In the genomic region with DNA sequence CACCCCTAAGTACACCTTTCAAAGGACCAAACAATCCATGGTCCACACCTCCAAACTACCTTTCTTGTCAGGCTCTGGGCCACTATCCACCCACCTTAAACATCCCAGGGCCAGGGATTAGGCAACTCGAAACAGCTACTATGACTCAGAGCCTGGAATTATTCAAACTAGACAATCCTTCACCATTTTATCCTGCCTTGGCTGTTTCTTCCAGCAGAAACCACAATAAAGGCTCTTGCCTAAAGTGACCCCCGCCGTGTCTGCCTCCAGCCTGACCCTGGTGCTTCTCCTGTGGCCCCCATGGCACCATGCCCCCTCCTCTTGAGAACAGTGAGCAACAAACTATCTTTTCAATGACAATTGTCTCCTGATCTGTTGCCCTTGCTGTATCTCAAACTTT, we compare ENCODE assay signal across 24 cellular contexts.
A peak's percentile ranks its signal among the peaks of the same experiment; 100 is the strongest.
DNase-seq lines count a peak whose midpoint lies in the region; ATAC-seq and TF ChIP-seq lines count a peak whose summit lies in the region.
"Had no signal": no experiment of that assay in that cellular context is flagged by ENCODE, and none has a peak within 500 bp of the region (broad histone marks: within the 10 kb centered on the region; RNA-seq: fewer than 3 reads in every experiment).

No MANE protein-coding gene starts in this region.

- BruUV-seq in PC-3 (replicated peaks; lab: Mats Ljungman, UMichigan), result no TSS peak

- no peak overlapping the region for H4K5ac ChIP-seq in H9 (ENCODE audit: insufficient read length, low read depth, low read length)

- H3K23me2 ChIP-seq in H9 (ENCODE audit: insufficient read length, low read depth, low read length, poor library complexity, severe bottlenecking), result no peaks in the 10 kb centered on the region

- H4K91ac ChIP-seq in mesenchymal stem cell (ENCODE audit: low read length), result no peak overlapping the region
- H4K91ac ChIP-seq in H9 (ENCODE audit: insufficient read length, low read depth, low read length), result no peak overlapping the region

- H2AFZ ChIP-seq in PC-3 (ENCODE audit: low read length) (peak overlapping the region; percentile 51; the same call in 1 of the 2 replicates), mesenchymal stem cell (ENCODE audit: low read depth, low read length) (no peak overlapping the region), H9 (ENCODE audit: low read length) (no peak overlapping the region)

- no peaks in the 10 kb centered on the region for H3K36me3 Mint-ChIP-seq in H9 (ENCODE audit: insufficient read depth in 1 of 3, low read depth in 3 of 3)

- H3K79me1 ChIP-seq in mesenchymal stem cell (replicated peaks; ENCODE audit: low read length, poor library complexity, severe bottlenecking) (no peaks in the 10 kb centered on the region), H9 (ENCODE audit: insufficient read depth, low read depth, low read length, poor library complexity, severe bottlenecking) (no peaks in the 10 kb centered on the region)

- H3F3A ChIP-seq in PC-3 (ENCODE audit: low read length, unreplicated experiment), result no peaks in the 10 kb centered on the region

- H3K4me1 ChIP-seq in PC-3 (ENCODE audit: insufficient read depth, low read length) (peaks cover 24% of the 10 kb centered on the region), mesenchymal stem cell (ENCODE audit: control insufficient read depth, insufficient read depth, low read depth, low read length) (no peaks in the 10 kb centered on the region), H9 (ENCODE audit: insufficient read depth, low read length) (no peaks in the 10 kb centered on the region), tibial artery (no peaks in the 10 kb centered on the region)
- H3K4me1 ChIP-seq: Caco-2 had no signal

- H2BK120ac ChIP-seq in mesenchymal stem cell (ENCODE audit: low read depth, low read length), result no peak overlapping the region
- H2BK120ac ChIP-seq in H9 (ENCODE audit: low read depth, low read length, poor library complexity, severe bottlenecking), result no peak overlapping the region

- peaks cover 5% of the 10 kb centered on the region in 2 experiments; a peak in 1 of 4 replicates for H3K4me1 Mint-ChIP-seq in H9
- H3K4me1 Mint-ChIP-seq: activated CD4-positive, alpha-beta T cell treated with anti-CD3 and anti-CD28 coated beads, Interleukin-2, amount 10 ng/mL, durations not matched to agents 24 days and 14 days had no signal

- H3K56ac ChIP-seq in H9 (ENCODE audit: insufficient read length, low read depth, low read length), result no peak overlapping the region

- H3K4ac ChIP-seq in mesenchymal stem cell (ENCODE audit: low read depth in 1 of 2, low read length in 2 of 2) (no peak overlapping the region), H9 (ENCODE audit: low read depth, low read length) (no peak overlapping the region)

- H2BK20ac ChIP-seq in H9 (ENCODE audit: low read depth, low read length, poor library complexity, severe bottlenecking), result no peak overlapping the region

- no peak overlapping the region for H3K23ac ChIP-seq in mesenchymal stem cell (ENCODE audit: low read length in 2 of 2)
- H3K23ac ChIP-seq in H9 (ENCODE audit: insufficient read length, low read depth, low read length), result no peak overlapping the region

- TF ChIP-seq CTCF in PC-3 (conservative IDR thresholded peaks at IDR 0.05; ENCODE audit: low read depth, low read length), result no peak
- no peak for TF ChIP-seq CTCF in epithelial cell of esophagus (IDR thresholded peaks at IDR 0.05; ENCODE audit: insufficient read depth, low read depth, low read length, missing control alignments)
- no peak for TF ChIP-seq CTCF in H9 (conservative IDR thresholded peaks at IDR 0.05)
- TF ChIP-seq CTCF in tibial artery (IDR thresholded peaks at IDR 0.05), result no peak

- H3K27me3 Mint-ChIP-seq in H9 (ENCODE audit: low read depth), result peaks cover 27% of the 10 kb centered on the region
- H3K27me3 Mint-ChIP-seq: activated CD4-positive, alpha-beta T cell treated with anti-CD3 and anti-CD28 coated beads, Interleukin-2, amount 10 ng/mL, durations not matched to agents 24 days and 14 days had no signal

- no peak overlapping the region for H2AK5ac ChIP-seq in mesenchymal stem cell (ENCODE audit: low read length, severe bottlenecking)
- H2AK5ac ChIP-seq in H9 (ENCODE audit: insufficient read length, low read length), result no peak overlapping the region

- H3K36me3 ChIP-seq in PC-3 (ENCODE audit: low read depth, low read length), result no peaks in the 10 kb centered on the region
- H3K36me3 ChIP-seq in mesenchymal stem cell (ENCODE audit: control insufficient read depth in 1 of 2, insufficient read depth in 2 of 2, low read depth in 1 of 2, low read length in 2 of 2), result no peaks in the 10 kb centered on the region
- H3K36me3 ChIP-seq in tibial artery, result no peaks in the 10 kb centered on the region

- CTCF ChIA-PET in PC-3 (lab: Charles Lee), result no interaction called here

- H3K9me3 ChIP-seq in PC-3 (ENCODE audit: low read length), result no peaks in the 10 kb centered on the region
- no peaks in the 10 kb centered on the region for H3K9me3 ChIP-seq in mesenchymal stem cell (ENCODE audit: control insufficient read depth, low read length)
- no peaks in the 10 kb centered on the region for H3K9me3 ChIP-seq in H9 (ENCODE audit: control insufficient read depth, low read depth, low read length)
- no peaks in the 10 kb centered on the region for H3K9me3 ChIP-seq in tibial artery
- H3K9me3 ChIP-seq: Caco-2 had no signal

- no peaks in the 10 kb centered on the region for H3K9me3 Mint-ChIP-seq in H9
- H3K9me3 Mint-ChIP-seq: activated CD4-positive, alpha-beta T cell treated with anti-CD3 and anti-CD28 coated beads, Interleukin-2, amount 10 ng/mL, durations not matched to agents 24 days and 14 days; activated T-cell treated with anti-CD3 and anti-CD28 coated beads, Interleukin-2, amount 50 U/mL, for 72 hours had no signal

- H3K14ac ChIP-seq in mesenchymal stem cell (ENCODE audit: low read length in 2 of 2) (no peak overlapping the region), H9 (ENCODE audit: insufficient read depth, low read length) (no peak overlapping the region)

- no peak overlapping the region for H3K4me2 ChIP-seq in PC-3 (ENCODE audit: low read length)
- H3K4me2 ChIP-seq in mesenchymal stem cell (ENCODE audit: low read length, poor library complexity, severe bottlenecking), result no peak overlapping the region
- H3K4me2 ChIP-seq in H9 (ENCODE audit: insufficient read depth, insufficient read length, low read length), result no peak overlapping the region

- no peak overlapping the region for H3K18ac ChIP-seq in mesenchymal stem cell (ENCODE audit: low read depth in 1 of 2, low read length in 2 of 2)
- H3K18ac ChIP-seq in H9 (ENCODE audit: insufficient read length, low read depth, low read length), result no peak overlapping the region

- no peak overlapping the region for H3K27ac Mint-ChIP-seq in H9
- H3K27ac Mint-ChIP-seq: activated CD4-positive, alpha-beta T cell treated with anti-CD3 and anti-CD28 coated beads, Interleukin-2, amount 10 ng/mL, durations not matched to agents 24 days and 14 days; activated T-cell treated with anti-CD3 and anti-CD28 coated beads, Interleukin-2, amount 50 U/mL, for 72 hours had no signal

- no peaks in the 10 kb centered on the region for H4K20me1 ChIP-seq in PC-3 (ENCODE audit: low read length)
- no peaks in the 10 kb centered on the region for H4K20me1 ChIP-seq in H9 (ENCODE audit: control insufficient read depth, insufficient read depth, insufficient read length)

- H3K27ac ChIP-seq in PC-3 (ENCODE audit: low read length) (no peak overlapping the region), mesenchymal stem cell (ENCODE audit: low read length, poor library complexity, severe bottlenecking) (no peak overlapping the region), H9 (ENCODE audit: insufficient read length, low read depth, low read length) (no peak overlapping the region), tibial artery (no peak overlapping the region)

- ATAC-seq in PC-3, result no peak
- ATAC-seq: activated T-cell treated with anti-CD3 and anti-CD28 coated beads, Interleukin-2, amount 50 U/mL, for 72 hours; sciatic nerve; stimulated activated naive CD8-positive, alpha-beta T cell treated with anti-CD3 and anti-CD28 coated beads, Interleukin-15, Interleukin-2, amounts not matched to agents 100 U/mL and 50 U/mL, for 24 hours had no signal

- no peaks in the 10 kb centered on the region for H3K27me3 ChIP-seq in PC-3 (ENCODE audit: low read length)
- H3K27me3 ChIP-seq in mesenchymal stem cell (ENCODE audit: control insufficient read depth in 1 of 2, insufficient read depth in 1 of 2, low read length in 2 of 2), result no peaks in the 10 kb centered on the region
- H3K27me3 ChIP-seq in H9 (ENCODE audit: insufficient read depth, low read length), result peaks cover 5% of the 10 kb centered on the region; the same call in 1 of the 2 replicates
- H3K27me3 ChIP-seq in tibial artery, result no peaks in the 10 kb centered on the region

- H2BK5ac ChIP-seq in mesenchymal stem cell (ENCODE audit: low read depth, low read length, poor library complexity, severe bottlenecking) (no peak overlapping the region), H9 (ENCODE audit: insufficient read length, low read length) (no peak overlapping the region)

- H3K4me3 ChIP-seq in PC-3 (ENCODE audit: low read length) (no peak overlapping the region), epithelial cell of esophagus (ENCODE audit: low read length) (no peak overlapping the region), mesenchymal stem cell (ENCODE audit: insufficient read depth in 1 of 2, low read depth in 1 of 2, low read length in 2 of 2) (no peak overlapping the region), tibial artery (no peak overlapping the region)

- POLR2A ChIA-PET in PC-3 (lab: Charles Lee; ENCODE audit: unreplicated experiment), result no interaction called here

- intact Hi-C loops in PC-3 (cut with micrococcal nuclease) (loop anchor here (5.0 kb wide), 1 partner anchor 58 kb away; no protein-coding TSS in a partner anchor), tibial artery (cut with DNase I; ENCODE audit: low total_unique reads) (no loop called here)

- H3T11ph ChIP-seq in H9 (ENCODE audit: low read length), result no peak overlapping the region

- H3K9ac ChIP-seq in PC-3 (ENCODE audit: low read length) (no peak overlapping the region), mesenchymal stem cell (ENCODE audit: low read length) (no peak overlapping the region), H9 (ENCODE audit: extremely low read depth, insufficient read length, low read length) (no peak overlapping the region)

- WGBS in mesenchymal stem cell, result 81% methylated on average over 3 of the region's 3 CpGs
- no CpG with 5 or more reads among the region's 3 CpGs for WGBS in H9 (ENCODE audit: extremely low coverage, insufficient read length, low lambda C conversion rate)

- no peak overlapping the region for H2BK12ac ChIP-seq in mesenchymal stem cell (ENCODE audit: low read length in 2 of 2)
- no peak overlapping the region for H2BK12ac ChIP-seq in H9 (ENCODE audit: insufficient read length, low read depth, low read length)

- no peak overlapping the region for H3K4me3 Mint-ChIP-seq in H9
- H3K4me3 Mint-ChIP-seq: activated CD4-positive, alpha-beta T cell treated with anti-CD3 and anti-CD28 coated beads, Interleukin-2, amount 10 ng/mL, durations not matched to agents 24 days and 14 days; activated T-cell treated with anti-CD3 and anti-CD28 coated beads, Interleukin-2, amount 50 U/mL, for 72 hours had no signal

- H2BK15ac ChIP-seq in mesenchymal stem cell (ENCODE audit: low read depth, poor library complexity, severe bottlenecking) (no peak overlapping the region), H9 (ENCODE audit: low read depth, low read length) (no peak overlapping the region)

- peak; percentile 7 for DNase-seq in GM03348 (ENCODE audit: low spot score)
- peak; percentile 19 for DNase-seq in PC-3
- DNase-seq in epithelial cell of esophagus (ENCODE audit: low read depth), result peak; percentile 80
- DNase-seq in mesenchymal stem cell, result peak; percentile 3
- DNase-seq in H9, result no peak
- no peak for DNase-seq in mucosa of gallbladder (ENCODE audit: low spot score)
- DNase-seq in DMS153 treated with DMSO at 0.1 percent for 48 hours (lab: John Stamatoyannopoulos, UW; ENCODE audit: unreplicated experiment), result no peak
- no peak for DNase-seq in tibial artery
- DNase-seq: activated CD4-positive, alpha-beta T cell treated with anti-CD3 and anti-CD28 coated beads, Interleukin-2, amount 10 ng/mL, durations not matched to agents 24 days and 14 days; activated naive CD4-positive, alpha-beta T cell treated with Interleukin-2 at 50 U/mL for 16 hours; activated T-cell treated with anti-CD3 and anti-CD28 coated beads, Interleukin-2, amount 50 U/mL, for 72 hours; amygdala; C1 segment of cervical spinal cord; Caco-2; central memory CD4-positive, alpha-beta T cell; foreskin melanocyte; KBM-7; MV-4-11; NCI-H2171; NCI-H524 treated with DMSO at 0.1 percent for 48 hours; posterior cingulate gyrus; stimulated activated CD4-positive, alpha-beta T cell treated with anti-CD3 and anti-CD28 coated beads, Interleukin-15, amount 100 ng/mL, for 24 hours; stimulated activated naive CD8-positive, alpha-beta T cell treated with anti-CD3 and anti-CD28 coated beads, Interleukin-15, Interleukin-2, amounts not matched to agents 100 U/mL and 50 U/mL, for 24 hours had no signal

- H3K79me2 ChIP-seq in PC-3 (ENCODE audit: low read length), result no peaks in the 10 kb centered on the region
- H3K79me2 ChIP-seq in H9 (ENCODE audit: insufficient read depth, low read length), result no peaks in the 10 kb centered on the region

- H3K9me2 ChIP-seq in PC-3 (replicated peaks; ENCODE audit: low read length), result no peaks in the 10 kb centered on the region

- H4K8ac ChIP-seq in mesenchymal stem cell (ENCODE audit: low read length) (no peak overlapping the region), H9 (replicated peaks; ENCODE audit: insufficient read length, low read depth, low read length) (no peak overlapping the region)

Comparison
In these comparisons a context has a peak if more than half of its experiments do, and no peak if none do; other contexts are left out.
1. DNase-seq: peak in GM03348 (single experiment), PC-3 (single experiment), epithelial cell of esophagus (single experiment) and mesenchymal stem cell (single experiment); none in H9 (single experiment), mucosa of gallbladder (single experiment), DMS153 treated with DMSO at 0.1 percent for 48 hours (single experiment) and tibial artery (0 of 2).